Comparison of ENCODE assay signal across 8 cellular contexts in genomic region chr9:137067860-137068538, GRCh38. TPM values are rescaled to one million over a fixed set of nuclear protein-coding genes. Genes with fewer than 3 reads are reported as not detected.
A peak's percentile ranks its signal among the peaks of the same experiment; 100 is the strongest.
DNase-seq lines count a peak whose midpoint lies in the region; ATAC-seq lines count a peak whose summit lies in the region.

No MANE protein-coding gene starts in this region.

- ATAC-seq in HG02763 (IDR thresholded peaks at IDR 0.05; ENCODE audit: unreplicated experiment), result peak; percentile 27
- ATAC-seq in left colon, result peak; percentile 61
- no peak for ATAC-seq in HG03039 (IDR thresholded peaks at IDR 0.05; ENCODE audit: unreplicated experiment)

- intact Hi-C loops in left colon (cut with DNase I, micrococcal nuclease), result no loop called here

- DNase-seq in DMS114 treated with DMSO at 0.1 percent for 48 hours (lab: John Stamatoyannopoulos, UW; ENCODE audit: unreplicated experiment) (peak; percentile 25), NCI-H526 (lab: John Stamatoyannopoulos, UW) (peak; percentile 74 to 82), left colon (peak; percentile 80 to 85)
- DNase-seq in activated CD4-positive, alpha-beta T cell treated with anti-CD3 and anti-CD28 coated beads for 1 hour, result peak; percentile 75
- peak; percentile 85 for DNase-seq in central memory CD4-positive, alpha-beta T cell
- peak; percentile 77 to 78 for DNase-seq in stimulated activated CD4-positive, alpha-beta T cell treated with anti-CD3 and anti-CD28 coated beads, Interleukin-4, amount 100 ng/mL, for 48 hours (ENCODE audit: low read depth in 2 of 2)

RNA-seq across cellular contexts. Expression of gene SAPCD2, which starts 2.4 kb away (rescaled TPM):
- 10 to 100 TPM; 10.3 to 16.8 TPM for total RNA-seq in left colon

RNA-seq across cellular contexts. Expression of gene UAP1L1, which starts 9.3 kb away (rescaled TPM):
- total RNA-seq in left colon, result 10 to 100 TPM; 13.0 to 18.2 TPM

RNA-seq across cellular contexts. Expression of gene ENTPD2, which starts 14.1 kb away (rescaled TPM):
- total RNA-seq in left colon, result 10 to 100 TPM; 25.0 to 26.3 TPM

RNA-seq across cellular contexts. Expression of gene MAN1B1, which starts 18.8 kb away (rescaled TPM):
- total RNA-seq in left colon, result 10 to 100 TPM; 50.0 to 53.5 TPM

RNA-seq across cellular contexts. Expression of gene NPDC1, which starts 22.0 kb away (rescaled TPM):
- 100 to 1,000 TPM; 170 to 204 TPM for total RNA-seq in left colon

Comparison
In these comparisons a context has a peak if more than half of its experiments do, and no peak if none do; other contexts are left out.
1. DNase-seq: peak in every context shown above with its lines; median percentile 85 in central memory CD4-positive, alpha-beta T cell; 82 in left colon; 78 in NCI-H526; 78 in stimulated activated CD4-positive, alpha-beta T cell treated with anti-CD3 and anti-CD28 coated beads, Interleukin-4, amount 100 ng/mL, for 48 hours; 75 in activated CD4-positive, alpha-beta T cell treated with anti-CD3 and anti-CD28 coated beads for 1 hour; 25 in DMS114 treated with DMSO at 0.1 percent for 48 hours.